14 cellular contexts compared by ENCODE assay signal in the genomic region with DNA sequence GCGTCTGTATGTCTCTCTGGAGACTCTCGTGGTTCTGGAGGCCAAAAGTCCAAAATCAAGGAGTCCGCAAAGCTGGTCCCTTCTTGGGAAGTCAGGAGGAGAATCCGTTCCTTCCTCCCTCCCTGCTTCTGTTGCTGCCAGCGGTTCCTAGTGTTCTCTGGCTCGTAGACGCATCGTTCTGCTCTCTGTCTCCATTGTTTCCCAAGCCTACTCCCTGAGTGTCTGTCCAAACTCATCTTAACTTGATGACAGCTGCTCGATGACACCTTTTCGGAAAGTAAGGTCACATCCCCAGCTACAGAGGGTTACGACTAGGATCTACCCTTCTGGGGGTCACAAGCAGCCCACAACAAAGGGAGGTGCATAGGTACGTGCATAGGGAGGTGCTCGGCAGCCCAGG.
"Had no signal": no experiment of that assay in that cellular context is flagged by ENCODE, and none has a peak within 500 bp of the region (broad histone marks: within the 10 kb centered on the region; RNA-seq: fewer than 3 reads in every experiment).

No MANE protein-coding gene starts in this region.

- H3K27ac ChIP-seq: cardiac muscle cell, epithelial cell of prostate, left lung, lower lobe of right lung, neutrophil, right atrium auricular region had no signal

- H3K4me1 ChIP-seq: left lung, lower lobe of right lung, right atrium auricular region had no signal

- H3K36me3 ChIP-seq: cardiac muscle cell, left lung, lower lobe of right lung, neutrophil, right atrium auricular region had no signal

- ATAC-seq: effector memory CD8-positive, alpha-beta T cell; left lung; lower lobe of right lung; naive thymus-derived CD4-positive, alpha-beta T cell; stimulated activated naive CD8-positive, alpha-beta T cell treated with anti-CD3 and anti-CD28 coated beads, Interleukin-15, amount 100 ng/mL, for 72 hours had no signal

- H3K9me3 ChIP-seq: left lung, lower lobe of right lung, neutrophil, right atrium auricular region had no signal

- H3K4me3 ChIP-seq: cardiac muscle cell, left lung, lower lobe of right lung, right atrium auricular region had no signal

- H3K27me3 ChIP-seq: neutrophil, right atrium auricular region had no signal

- DNase-seq: effector memory CD8-positive, alpha-beta T cell; immature natural killer cell; left lung; lower lobe of right lung; midbrain; naive thymus-derived CD4-positive, alpha-beta T cell; nephron progenitor cell; small intestine; stimulated activated CD4-positive, alpha-beta T cell treated with anti-CD3 and anti-CD28 coated beads, Interleukin-2, amount 100 ng/mL, for 48 hours; stimulated activated naive CD8-positive, alpha-beta T cell treated with anti-CD3 and anti-CD28 coated beads, Interleukin-15, amount 100 ng/mL, for 72 hours had no signal
